10 cellular contexts compared by ENCODE assay signal in the genomic region with DNA sequence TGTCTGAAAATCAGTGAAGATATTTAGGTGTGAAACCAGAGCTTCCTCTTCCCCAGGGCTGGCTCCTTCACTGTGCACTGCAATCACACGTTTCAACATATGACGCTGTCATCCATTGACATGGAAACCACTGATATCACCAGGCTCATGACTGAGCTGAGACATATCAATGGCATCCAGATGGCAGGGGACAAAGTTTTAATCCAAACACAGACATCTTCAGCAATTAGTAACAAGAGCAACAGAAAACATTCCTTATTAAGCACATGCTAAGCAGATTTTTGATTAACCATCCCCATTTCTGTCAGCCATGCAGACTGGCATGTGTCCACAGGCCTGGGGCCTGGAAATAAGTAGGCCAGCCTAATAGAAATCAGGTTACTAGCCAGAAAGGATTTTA.
DNase-seq lines count a peak whose midpoint lies in the region; ATAC-seq and TF ChIP-seq lines count a peak whose summit lies in the region.
"Had no signal": no experiment of that assay in that cellular context is flagged by ENCODE, and none has a peak within 500 bp of the region (broad histone marks: within the 10 kb centered on the region; RNA-seq: fewer than 3 reads in every experiment).

No MANE protein-coding gene starts in this region.

- no peak overlapping the region for H3K4me3 ChIP-seq in CD8-positive, alpha-beta memory T cell (ENCODE audit: low read length)
- no peak overlapping the region for H3K4me3 ChIP-seq in NB4 (ENCODE audit: low read depth, low read length)

- POLR2A ChIA-PET in CD8-positive, alpha-beta memory T cell (lab: Charles Lee), result interaction anchor here (0.6 kb wide), 1 partner anchor 221 kb away, joined by 6 read pairs; a partner anchor contains a TSS

- TF ChIP-seq POLR2A in NB4 (IDR thresholded peaks at IDR 0.05; ENCODE audit: extremely low read depth, insufficient read length), result no peak

- TF ChIP-seq CTCF in NB4 (IDR thresholded peaks at IDR 0.05; ENCODE audit: low read depth, low read length), result no peak

- ATAC-seq in activated naive CD8-positive, alpha-beta T cell treated with anti-CD3 and anti-CD28 coated beads, Interleukin-2, amount 50 U/mL, for 24 hours, result peak; percentile 54
- ATAC-seq in naive B cell (ENCODE audit: low read depth in 2 of 2), result peak; percentile 54 to 71
- ATAC-seq in activated T-helper 17 cell treated with anti-CD3 and anti-CD28 coated beads, Interleukin-2, amount 50 U/mL, for 72 hours (replicated peaks), result no peak

- H3K4me1 ChIP-seq in CD8-positive, alpha-beta memory T cell (ENCODE audit: insufficient read depth, low read length), result peaks cover 13% of the 10 kb centered on the region

- no peaks in the 10 kb centered on the region for H3K27me3 Mint-ChIP-seq in CD8-positive, alpha-beta memory T cell
- H3K27me3 Mint-ChIP-seq in activated naive CD8-positive, alpha-beta T cell treated with anti-CD3 and anti-CD28 coated beads, Interleukin-2, amount 50 U/mL, for 24 hours, result peaks cover 2% of the 10 kb centered on the region
- peaks cover 0 to 8% (median 0%) of the 10 kb centered on the region in 3 donors for H3K27me3 Mint-ChIP-seq in naive B cell
- no peaks in the 10 kb centered on the region for H3K27me3 Mint-ChIP-seq in activated T-helper 17 cell treated with anti-CD3 and anti-CD28 coated beads, Interleukin-2, amount 50 U/mL, for 72 hours

- peak overlapping the region in 6 of 8 donors; percentile 4 to 87 (median 67) for H3K27ac Mint-ChIP-seq in CD8-positive, alpha-beta memory T cell
- no peak overlapping the region for H3K27ac Mint-ChIP-seq in activated naive CD8-positive, alpha-beta T cell treated with anti-CD3 and anti-CD28 coated beads, Interleukin-2, amount 50 U/mL, for 24 hours
- no peak overlapping the region for H3K27ac Mint-ChIP-seq in naive B cell
- no peak overlapping the region for H3K27ac Mint-ChIP-seq in activated T-helper 17 cell treated with anti-CD3 and anti-CD28 coated beads, Interleukin-2, amount 50 U/mL, for 72 hours
- H3K27ac Mint-ChIP-seq: T-helper 1 cell treated with Interleukin-12 subunit alpha and Interleukin-12 subunit beta and Interleukin-4 antibody, amounts not matched to agents 30 μg/mL and 1 μg/mL, for 36 hours had no signal

- peak in 2 of 5 donors; percentile 34 to 57 for DNase-seq in CD8-positive, alpha-beta memory T cell
- peak; percentile 42 for DNase-seq in NB4 (ENCODE audit: low read depth)
- no peak for DNase-seq in activated naive CD8-positive, alpha-beta T cell treated with anti-CD3 and anti-CD28 coated beads, Interleukin-2, amount 50 U/mL, for 24 hours
- DNase-seq in naive B cell, result no peak
- DNase-seq in retina, result no peak
- DNase-seq in NCI-H1092 treated with DMSO at 0.1 percent for 48 hours (lab: John Stamatoyannopoulos, UW), result no peak
- DNase-seq in LoVo (ENCODE audit: low spot score), result no peak
- DNase-seq: brain microvascular endothelial cell had no signal

- peaks cover 18 to 33% (median 26%) of the 10 kb centered on the region in 3 donors for H3K4me1 Mint-ChIP-seq in CD8-positive, alpha-beta memory T cell
- peaks cover 19% of the 10 kb centered on the region for H3K4me1 Mint-ChIP-seq in activated naive CD8-positive, alpha-beta T cell treated with anti-CD3 and anti-CD28 coated beads, Interleukin-2, amount 50 U/mL, for 24 hours
- H3K4me1 Mint-ChIP-seq in naive B cell, result peaks cover 5 to 7% (median 6%) of the 10 kb centered on the region in 3 donors
- no peaks in the 10 kb centered on the region for H3K4me1 Mint-ChIP-seq in activated T-helper 17 cell treated with anti-CD3 and anti-CD28 coated beads, Interleukin-2, amount 50 U/mL, for 72 hours

- no peaks in the 10 kb centered on the region for H3K27me3 ChIP-seq in CD8-positive, alpha-beta memory T cell (ENCODE audit: insufficient read depth, low read length, poor library complexity, severe bottlenecking)
- H3K27me3 ChIP-seq: brain microvascular endothelial cell had no signal

- H3K27ac ChIP-seq in CD8-positive, alpha-beta memory T cell (ENCODE audit: low read depth, low read length), result no peak overlapping the region
- H3K27ac ChIP-seq: brain microvascular endothelial cell had no signal

- H3K9me3 ChIP-seq in CD8-positive, alpha-beta memory T cell (ENCODE audit: low read length), result no peaks in the 10 kb centered on the region

- H3K9me3 Mint-ChIP-seq in CD8-positive, alpha-beta memory T cell, result no peaks in the 10 kb centered on the region
- no peaks in the 10 kb centered on the region for H3K9me3 Mint-ChIP-seq in activated naive CD8-positive, alpha-beta T cell treated with anti-CD3 and anti-CD28 coated beads, Interleukin-2, amount 50 U/mL, for 24 hours
- peaks cover 0 to 1% (median 0%) of the 10 kb centered on the region in 7 donors for H3K9me3 Mint-ChIP-seq in naive B cell
- H3K9me3 Mint-ChIP-seq in activated T-helper 17 cell treated with anti-CD3 and anti-CD28 coated beads, Interleukin-2, amount 50 U/mL, for 72 hours, result no peaks in the 10 kb centered on the region
- H3K9me3 Mint-ChIP-seq: T-helper 1 cell treated with Interleukin-12 subunit alpha and Interleukin-12 subunit beta and Interleukin-4 antibody, amounts not matched to agents 30 μg/mL and 1 μg/mL, for 36 hours had no signal

- peak overlapping the region in 2 of 7 donors; percentile 12 to 21 for H3K4me3 Mint-ChIP-seq in CD8-positive, alpha-beta memory T cell
- no peak overlapping the region for H3K4me3 Mint-ChIP-seq in activated naive CD8-positive, alpha-beta T cell treated with anti-CD3 and anti-CD28 coated beads, Interleukin-2, amount 50 U/mL, for 24 hours
- H3K4me3 Mint-ChIP-seq in naive B cell, result no peak overlapping the region
- no peak overlapping the region for H3K4me3 Mint-ChIP-seq in activated T-helper 17 cell treated with anti-CD3 and anti-CD28 coated beads, Interleukin-2, amount 50 U/mL, for 72 hours
- H3K4me3 Mint-ChIP-seq: T-helper 1 cell treated with Interleukin-12 subunit alpha and Interleukin-12 subunit beta and Interleukin-4 antibody, amounts not matched to agents 30 μg/mL and 1 μg/mL, for 36 hours had no signal

- CTCF ChIA-PET in CD8-positive, alpha-beta memory T cell (lab: Charles Lee), result interaction anchor here (0.8 kb wide), 1 partner anchor 45 kb away, joined by 3 read pairs; no protein-coding TSS in a partner anchor

- H3K36me3 ChIP-seq in CD8-positive, alpha-beta memory T cell (ENCODE audit: insufficient read depth, low read length), result no peaks in the 10 kb centered on the region
- H3K36me3 ChIP-seq: brain microvascular endothelial cell had no signal

- no peaks in the 10 kb centered on the region for H3K36me3 Mint-ChIP-seq in CD8-positive, alpha-beta memory T cell
- H3K36me3 Mint-ChIP-seq in activated naive CD8-positive, alpha-beta T cell treated with anti-CD3 and anti-CD28 coated beads, Interleukin-2, amount 50 U/mL, for 24 hours (ENCODE audit: low read depth), result no peaks in the 10 kb centered on the region
- no peaks in the 10 kb centered on the region for H3K36me3 Mint-ChIP-seq in naive B cell
- H3K36me3 Mint-ChIP-seq in activated T-helper 17 cell treated with anti-CD3 and anti-CD28 coated beads, Interleukin-2, amount 50 U/mL, for 72 hours (ENCODE audit: low read depth), result no peaks in the 10 kb centered on the region

Comparison
In these comparisons a context has a peak if more than half of its experiments do, and no peak if none do; other contexts are left out.
1. H3K27ac Mint-ChIP-seq: peak in CD8-positive, alpha-beta memory T cell (6 of 8); none in activated naive CD8-positive, alpha-beta T cell treated with anti-CD3 and anti-CD28 coated beads, Interleukin-2, amount 50 U/mL, for 24 hours (single experiment), naive B cell (0 of 6) and activated T-helper 17 cell treated with anti-CD3 and anti-CD28 coated beads, Interleukin-2, amount 50 U/mL, for 72 hours (single experiment).